ENCODE assay signal across 7 cellular contexts in the genomic region with DNA sequence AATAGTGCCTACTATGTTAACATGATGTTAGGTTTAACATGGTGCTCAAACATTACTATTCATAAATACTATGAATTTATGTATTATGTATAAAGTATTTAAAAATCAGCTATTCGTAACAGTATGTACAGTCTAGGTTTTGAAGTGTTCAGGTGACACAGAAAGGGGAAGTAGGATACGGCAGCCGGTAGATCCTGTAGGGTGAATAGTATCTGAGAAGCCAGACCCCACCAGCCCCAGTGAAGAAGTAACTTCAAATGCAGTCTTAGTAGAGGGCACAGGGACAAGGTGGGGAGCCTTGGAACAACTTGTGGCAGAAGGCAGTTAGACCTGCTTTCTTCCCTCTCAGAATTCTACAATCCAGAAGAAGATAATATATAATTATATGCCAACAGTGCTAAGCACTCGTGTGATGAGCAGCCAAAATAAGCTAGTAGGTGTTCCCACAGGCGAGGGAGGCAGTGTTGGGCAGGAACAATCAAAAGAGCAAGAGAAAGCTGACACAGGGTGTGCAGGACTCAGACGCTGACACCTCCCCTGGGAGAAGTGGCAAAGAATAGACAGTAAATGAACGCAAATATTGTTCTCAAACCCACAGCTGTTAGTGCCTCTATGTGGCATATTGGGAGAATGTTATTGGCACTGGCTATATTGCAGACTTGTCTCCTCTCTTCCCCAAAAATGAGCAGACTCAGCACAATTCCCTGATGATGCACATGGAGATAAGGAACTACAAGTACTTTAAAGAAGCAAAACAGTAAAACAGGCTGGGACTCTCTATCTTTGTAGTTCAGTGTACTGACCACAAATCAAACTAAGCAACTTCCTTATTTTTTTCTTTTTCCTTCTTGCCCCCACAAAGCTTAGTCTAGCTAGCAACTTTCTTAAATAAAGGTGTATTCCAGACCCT. TPM values are rescaled to one million over a fixed set of nuclear protein-coding genes. Genes with fewer than 3 reads are reported as not detected.
A peak's percentile ranks its signal among the peaks of the same experiment; 100 is the strongest.
DNase-seq lines count a peak whose midpoint lies in the region; ATAC-seq and TF ChIP-seq lines count a peak whose summit lies in the region.

No MANE protein-coding gene starts in this region.

- H3K9me3 ChIP-seq in PC-9 (ENCODE audit: insufficient read depth, low read depth): no peaks in the 10 kb centered on the region

- in situ Hi-C loops in GM13977 (cut with MboI; ENCODE audit: low pct_unique_long_range_greater_than_20kb, low sequenced_read_pairs, unreplicated experiment): no loop called here

- DNase-seq in T-cell (peak in 2 of 34 experiments; percentile 7 to 19), mesothelial cell of epicardium (ENCODE audit: low spot score in 2 of 2, unreplicated experiment in 2 of 2) (no peak), NCI-H446 (lab: John Stamatoyannopoulos, UW) (no peak), PC-9 (no peak), GM13977 (ENCODE audit: low spot score) (no peak)

- H3K27me3 ChIP-seq in PC-9 (ENCODE audit: insufficient read depth, low read depth): no peaks in the 10 kb centered on the region

- H3K4me1 Mint-ChIP-seq in T-cell (peaks cover 34 to 44% (median 35%) of the 10 kb centered on the region in 3 donors), mesothelial cell of epicardium (peaks cover 15% of the 10 kb centered on the region)

- no peaks in the 10 kb centered on the region for H3K36me3 ChIP-seq in PC-9 (ENCODE audit: low read depth)

- H3K4me3 Mint-ChIP-seq in T-cell (peak overlapping the region; percentile 59 to 77 (median 74)), mesothelial cell of epicardium (no peak overlapping the region)

- H3K9me3 Mint-ChIP-seq in T-cell (no peaks in the 10 kb centered on the region), mesothelial cell of epicardium (no peaks in the 10 kb centered on the region)

- intact Hi-C loops in PC-9 (cut with micrococcal nuclease; ENCODE audit: unreplicated experiment): loop anchor here (10.0 kb wide), 1 partner anchor 241 kb away; the partner anchor contains the start of gene PRXL2C

- no TSS peak for BruUV-seq in PC-9 (replicated peaks; lab: Mats Ljungman, UMichigan)

- peak overlapping the region; percentile 89 to 92 for H3K27ac Mint-ChIP-seq in T-cell
- H3K27ac Mint-ChIP-seq in mesothelial cell of epicardium: peak overlapping the region; percentile 77

- H3K4me1 ChIP-seq in PC-9 (replicated peaks; ENCODE audit: insufficient read depth): peaks cover 8% of the 10 kb centered on the region; the same call in 1 of the 2 replicates

- H3K4me3 ChIP-seq in PC-9: no peak overlapping the region

- no peak overlapping the region for H3K4me2 ChIP-seq in PC-9

- POLR2A ChIA-PET in T-cell (lab: Charles Lee) (no interaction called here), PC-9 (lab: Charles Lee; ENCODE audit: unreplicated experiment) (no interaction called here)

- peaks cover 77% of the 10 kb centered on the region for H3K79me2 ChIP-seq in PC-9 (ENCODE audit: low read depth)

- TF ChIP-seq CTCF in mesothelial cell of epicardium (IDR thresholded peaks at IDR 0.05; ENCODE audit: unreplicated experiment): no peak
- no peak for TF ChIP-seq CTCF in PC-9 (conservative IDR thresholded peaks at IDR 0.05)
- TF ChIP-seq CTCF in GM13977 (IDR thresholded peaks at IDR 0.05; ENCODE audit: extremely low read depth, insufficient read depth, missing control alignments): no peak

- H2AFZ ChIP-seq in PC-9: no peak overlapping the region

- H3K36me3 Mint-ChIP-seq in T-cell: no peaks in the 10 kb centered on the region
- no peaks in the 10 kb centered on the region for H3K36me3 Mint-ChIP-seq in mesothelial cell of epicardium

- CTCF ChIA-PET in T-cell (lab: Charles Lee) (interaction anchor here in 1 of 2 donors (1.0 to 1.4 kb wide), 3 partner anchors 14 to 37 kb away, joined by 4 read pairs; no protein-coding TSS in a partner anchor), PC-9 (lab: Charles Lee) (no interaction called here)

- no peaks in the 10 kb centered on the region; the same call in 1 of the 2 replicates for H4K20me1 ChIP-seq in PC-9 (ENCODE audit: insufficient read depth)

- ATAC-seq in GM18868 (IDR thresholded peaks at IDR 0.05; ENCODE audit: unreplicated experiment) (peak; percentile 35), HG03378 (IDR thresholded peaks at IDR 0.05; ENCODE audit: unreplicated experiment) (peak; percentile 34), T-cell (replicated peaks in 1 of 4) (no peak)

- H3F3A ChIP-seq in PC-9 (ENCODE audit: insufficient read depth, low read depth): peaks cover 26% of the 10 kb centered on the region; the same call in 1 of the 2 replicates

- H3K27ac ChIP-seq in PC-9: no peak overlapping the region

- no peaks in the 10 kb centered on the region for H3K9me2 ChIP-seq in PC-9 (ENCODE audit: insufficient read depth)

- H3K27me3 Mint-ChIP-seq in T-cell (no peaks in the 10 kb centered on the region), mesothelial cell of epicardium (ENCODE audit: low read depth) (no peaks in the 10 kb centered on the region)

RNA-seq across cellular contexts. Expression of gene ZNF367, which starts 4.6 kb away (rescaled TPM):
- total RNA-seq in T-cell (1 to 10 TPM; 3.7 to 6.2 (median 5.8) TPM), mesothelial cell of epicardium (4.4 to 4.9 TPM (median 4.5 TPM) in 3 replicates), PC-9 (2021) (12.6 and 14.0 TPM in 2 replicates)

RNA-seq across cellular contexts. Expression of gene SLC35D2, which starts 30.1 kb away (rescaled TPM):
- total RNA-seq in T-cell: 10 to 100 TPM; 16.2 to 31.4 (median 21.8) TPM
- total RNA-seq in mesothelial cell of epicardium: 21.0 to 22.2 TPM (median 22.0 TPM) in 3 replicates
- total RNA-seq in PC-9 (2021): 27.6 and 34.4 TPM in 2 replicates

RNA-seq across cellular contexts. Expression of gene HABP4, which starts 36.4 kb away (rescaled TPM):
- total RNA-seq in T-cell (10 to 100 TPM; 18.2 to 30.8 (median 25.3) TPM), mesothelial cell of epicardium (14.8 to 15.5 TPM (median 15.4 TPM) in 3 replicates), PC-9 (2021) (8.1 and 11.0 TPM in 2 replicates)

Comparison
In these comparisons a context has a peak if more than half of its experiments do, and no peak if none do; other contexts are left out.
1. ATAC-seq: peak in GM18868 (single experiment) and HG03378 (single experiment); none in T-cell (0 of 4).